Comparison of ENCODE assay signal across 10 cellular contexts in the genomic region with DNA sequence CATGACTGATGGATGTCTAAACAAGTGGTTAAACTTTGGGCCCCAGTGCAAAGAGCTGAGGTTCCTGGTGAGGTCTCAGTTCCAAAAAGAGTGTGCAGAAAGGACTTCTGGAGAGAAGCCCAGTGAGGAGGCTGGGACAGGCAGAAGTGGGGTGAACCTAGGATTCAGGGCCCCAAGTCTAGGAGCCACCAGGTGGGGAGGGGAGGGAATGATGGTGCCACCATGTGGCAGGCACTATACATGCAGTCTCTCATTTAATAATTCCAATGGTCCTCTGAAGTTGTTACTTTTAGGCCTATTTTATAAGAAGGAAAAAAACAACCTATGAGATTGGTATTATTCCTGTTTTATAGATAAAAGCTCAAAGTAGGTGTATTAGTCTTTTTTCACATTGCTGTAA.
DNase-seq lines count a peak whose midpoint lies in the region; ATAC-seq, FAIRE-seq and TF ChIP-seq lines count a peak whose summit lies in the region.
"Had no signal": no experiment of that assay in that cellular context is flagged by ENCODE, and none has a peak within 500 bp of the region (broad histone marks: within the 10 kb centered on the region; RNA-seq: fewer than 3 reads in every experiment).

No MANE protein-coding gene starts in this region.

- H3K27ac ChIP-seq in Peyer's patch (no peak overlapping the region), HepG2 (ENCODE audit: extremely low read length, insufficient read depth, low read length) (no peak overlapping the region)

- H2AFZ ChIP-seq in HepG2 (ENCODE audit: low read length): no peak overlapping the region

- POLR2A ChIA-PET in HEK293T (lab: Yijun Ruan, JAX): no interaction called here
- POLR2A ChIA-PET in HepG2 (lab: Yijun Ruan, JAX): no interaction called here

- no TSS peak for BruUV-seq in HepG2 (replicated peaks; lab: Mats Ljungman, UMichigan)

- ATAC-seq in HepG2: peak; percentile 70

- no peak overlapping the region for H3K4me3 Mint-ChIP-seq in activated naive CD4-positive, alpha-beta T cell treated with anti-CD3 and anti-CD28 coated beads for 36 hours

- H3K4me2 ChIP-seq in HepG2 (ENCODE audit: low read depth, low read length): no peak overlapping the region

- H3K36me3 Mint-ChIP-seq in activated naive CD4-positive, alpha-beta T cell treated with anti-CD3 and anti-CD28 coated beads for 36 hours (ENCODE audit: low read depth): no peaks in the 10 kb centered on the region

- in situ Hi-C loops in HepG2 (cut with HindIII; ENCODE audit: extremely low pct_ligation_motif_present, low pct_unique_long_range_greater_than_20kb): no loop called here

- no peak overlapping the region for H3K9ac ChIP-seq in HepG2 (ENCODE audit: insufficient read depth, low read depth, low read length)

- H3K4me1 ChIP-seq in Peyer's patch (no peaks in the 10 kb centered on the region), HepG2 (ENCODE audit: insufficient read depth, low read length) (peaks cover 15% of the 10 kb centered on the region)

- no peaks in the 10 kb centered on the region for H4K20me1 ChIP-seq in HepG2 (ENCODE audit: insufficient read depth, low read length)

- DNase-seq in GM12865 (ENCODE audit: low read depth) (peak; percentile 13), HEK293T (ENCODE audit: extremely low spot score) (peak; percentile 27), Peyer's patch (no peak), HepG2 (ENCODE audit: low spot score) (no peak), NCI-H1105 treated with DMSO at 0.1 percent for 48 hours (lab: John Stamatoyannopoulos, UW) (no peak), SIG-M5 (lab: John Stamatoyannopoulos, UW) (no peak)
- DNase-seq in activated naive CD4-positive, alpha-beta T cell treated with anti-CD3 and anti-CD28 coated beads for 36 hours: no peak
- no peak for DNase-seq in activated CD4-positive, CD25-positive, alpha-beta regulatory T cell (lab: John Stamatoyannopoulos, UW)
- DNase-seq: NCI-H1930 had no signal

- no peaks in the 10 kb centered on the region for H3K79me2 ChIP-seq in HepG2 (ENCODE audit: insufficient read depth, low read length)

- FAIRE-seq in HepG2 (lab: Jason Lieb, UNC): no peak
- FAIRE-seq: GM19239 had no signal

- no peaks in the 10 kb centered on the region for H3K9me3 Mint-ChIP-seq in activated naive CD4-positive, alpha-beta T cell treated with anti-CD3 and anti-CD28 coated beads for 36 hours

- TF ChIP-seq RAD21 in HepG2 (CRISPR knock-in tag; IDR thresholded peaks at IDR 0.05): no peak

- CTCF ChIA-PET in HEK293T (lab: Yijun Ruan, JAX) (no interaction called here), HepG2 (lab: Yijun Ruan, JAX; ENCODE audit: low intra/inter-chr PET ratio, low total read pairs) (no interaction called here)
- CTCF ChIA-PET in activated naive CD4-positive, alpha-beta T cell treated with anti-CD3 and anti-CD28 coated beads for 36 hours (lab: Charles Lee): interaction anchor here (1.1 to 1.3 kb wide), 3 partner anchors 8 to 309 kb away, joined by 3 read pairs; no protein-coding TSS in a partner anchor

- peak; percentile 49 for TF ChIP-seq CTCF in GM12865 (IDR thresholded peaks at IDR 0.05; ENCODE audit: insufficient read depth, low read depth, low read length, missing control alignments)
- TF ChIP-seq CTCF in Peyer's patch (IDR thresholded peaks at IDR 0.05): peak in 4 of 6 experiments; percentile 19 to 40 (median 33)
- peak; percentile 43 for TF ChIP-seq CTCF in HepG2 (CRISPR knock-in tag; IDR thresholded peaks at IDR 0.05)

- H3K27me3 Mint-ChIP-seq in activated naive CD4-positive, alpha-beta T cell treated with anti-CD3 and anti-CD28 coated beads for 36 hours (ENCODE audit: low read depth): no peaks in the 10 kb centered on the region

- no peaks in the 10 kb centered on the region for H3K27me3 ChIP-seq in Peyer's patch
- H3K27me3 ChIP-seq in HepG2 (ENCODE audit: control insufficient read depth in 1 of 2, insufficient read depth in 2 of 2, low read length in 2 of 2): no peaks in the 10 kb centered on the region

- no peak for TF ChIP-seq EP300 in HepG2 (IDR thresholded peaks at IDR 0.05; ENCODE audit: low read depth in 2 of 2, low read length in 2 of 2)
- TF ChIP-seq EP300 in HepG2 (CRISPR knock-in tag; IDR thresholded peaks at IDR 0.05; ENCODE audit: borderline replicate concordance): no peak

- H3K4me3 ChIP-seq in GM12865 (ENCODE audit: low read depth, low read length) (no peak overlapping the region), Peyer's patch (no peak overlapping the region), HepG2 (replicated peaks in 1 of 3; ENCODE audit: insufficient read depth in 1 of 3, low read depth in 2 of 3, low read length in 3 of 3) (no peak overlapping the region)

- no peaks in the 10 kb centered on the region for H3K9me3 ChIP-seq in Peyer's patch
- H3K9me3 ChIP-seq in HepG2 (ENCODE audit: low read length): no peaks in the 10 kb centered on the region

- TF ChIP-seq POLR2A in Peyer's patch (IDR thresholded peaks at IDR 0.05) (no peak), HepG2 (IDR thresholded peaks at IDR 0.05; ENCODE audit: insufficient read depth in 1 of 2, low read depth in 2 of 2, low read length in 2 of 2) (no peak)

- H3K4me1 Mint-ChIP-seq in activated naive CD4-positive, alpha-beta T cell treated with anti-CD3 and anti-CD28 coated beads for 36 hours (ENCODE audit: low read depth): no peaks in the 10 kb centered on the region

- H3K36me3 ChIP-seq in Peyer's patch (no peaks in the 10 kb centered on the region), HepG2 (replicated peaks in 1 of 2; ENCODE audit: control insufficient read depth in 1 of 2, insufficient read depth in 2 of 2, low read length in 2 of 2) (no peaks in the 10 kb centered on the region)

- intact Hi-C loops in HepG2 (cut with micrococcal nuclease; ENCODE audit: unreplicated experiment): no loop called here
- intact Hi-C loops in activated naive CD4-positive, alpha-beta T cell treated with anti-CD3 and anti-CD28 coated beads for 36 hours (cut with micrococcal nuclease): no loop called here

- no peak overlapping the region for H3K27ac Mint-ChIP-seq in activated naive CD4-positive, alpha-beta T cell treated with anti-CD3 and anti-CD28 coated beads for 36 hours

TF ChIP-seq in HEK293T, 16 proteins besides CTCF, POLR2A, EP300 and RAD21:
- TF ChIP-seq FOXM1 (IDR thresholded peaks at IDR 0.05; ENCODE audit: borderline replicate concordance) (no peak), CTBP1 (IDR thresholded peaks at IDR 0.05; ENCODE audit: borderline replicate concordance) (no peak), ELF4 (IDR thresholded peaks at IDR 0.05) (no peak), BHLHE40 (IDR thresholded peaks at IDR 0.05; ENCODE audit: borderline replicate concordance) (no peak), FOXA1 (IDR thresholded peaks at IDR 0.05) (no peak), L3MBTL2 (conservative IDR thresholded peaks at IDR 0.05) (no peak)

TF ChIP-seq in HepG2, 621 proteins besides CTCF, POLR2A, EP300 and RAD21:
- no peak for TF ChIP-seq NPAS2 (CRISPR knock-in tag; IDR thresholded peaks at IDR 0.05; ENCODE audit: borderline replicate concordance)
- TF ChIP-seq, protein P1, sequence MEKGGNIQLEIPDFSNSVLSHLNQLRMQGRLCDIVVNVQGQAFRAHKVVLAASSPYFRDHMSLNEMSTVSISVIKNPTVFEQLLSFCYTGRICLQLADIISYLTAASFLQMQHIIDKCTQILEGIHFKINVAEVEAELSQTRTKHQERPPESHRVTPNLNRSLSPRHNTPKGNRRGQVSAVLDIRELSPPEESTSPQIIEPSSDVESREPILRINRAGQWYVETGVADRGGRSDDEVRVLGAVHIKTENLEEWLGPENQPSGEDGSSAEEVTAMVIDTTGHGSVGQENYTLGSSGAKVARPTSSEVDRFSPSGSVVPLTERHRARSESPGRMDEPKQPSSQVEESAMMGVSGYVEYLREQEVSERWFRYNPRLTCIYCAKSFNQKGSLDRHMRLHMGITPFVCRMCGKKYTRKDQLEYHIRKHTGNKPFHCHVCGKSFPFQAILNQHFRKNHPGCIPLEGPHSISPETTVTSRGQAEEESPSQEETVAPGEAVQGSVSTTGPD (CRISPR knock-in tag; IDR thresholded peaks at IDR 0.05): no peak
- TF ChIP-seq, protein P2, sequence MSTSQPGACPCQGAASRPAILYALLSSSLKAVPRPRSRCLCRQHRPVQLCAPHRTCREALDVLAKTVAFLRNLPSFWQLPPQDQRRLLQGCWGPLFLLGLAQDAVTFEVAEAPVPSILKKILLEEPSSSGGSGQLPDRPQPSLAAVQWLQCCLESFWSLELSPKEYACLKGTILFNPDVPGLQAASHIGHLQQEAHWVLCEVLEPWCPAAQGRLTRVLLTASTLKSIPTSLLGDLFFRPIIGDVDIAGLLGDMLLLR (CRISPR knock-in tag; IDR thresholded peaks at IDR 0.05): no peak
- no peak for TF ChIP-seq GPN1 (CRISPR knock-in tag; IDR thresholded peaks at IDR 0.05; ENCODE audit: borderline replicate concordance)
- TF ChIP-seq NAIF1 (CRISPR knock-in tag; IDR thresholded peaks at IDR 0.05; ENCODE audit: borderline replicate concordance): no peak
- no peak for TF ChIP-seq THAP11 (CRISPR knock-in tag; IDR thresholded peaks at IDR 0.05)
- no peak for TF ChIP-seq RBAK (CRISPR knock-in tag; IDR thresholded peaks at IDR 0.05)

Comparison
In these comparisons a context has a peak if more than half of its experiments do, and no peak if none do; other contexts are left out.
1. DNase-seq: peak in GM12865 (single experiment) and HEK293T (single experiment); none in Peyer's patch (0 of 3), HepG2 (single experiment), activated naive CD4-positive, alpha-beta T cell treated with anti-CD3 and anti-CD28 coated beads for 36 hours (single experiment), activated CD4-positive, CD25-positive, alpha-beta regulatory T cell (0 of 4), NCI-H1105 treated with DMSO at 0.1 percent for 48 hours (single experiment) and SIG-M5 (single experiment).
2. Peak in every context shown above with its lines, with median percentiles within 50 percentile points of each other: CTCF ChIP-seq.